25 cellular contexts compared by ENCODE assay signal in genomic region chrX:18461431-18461830, GRCh38. TPM values are rescaled to one million over a fixed set of nuclear protein-coding genes. Genes with fewer than 3 reads are reported as not detected.
A peak's percentile ranks its signal among the peaks of the same experiment; 100 is the strongest.
DNase-seq lines count a peak whose midpoint lies in the region; ATAC-seq, FAIRE-seq and TF ChIP-seq lines count a peak whose summit lies in the region.
"Had no signal": no experiment of that assay in that cellular context is flagged by ENCODE, and none has a peak within 500 bp of the region (broad histone marks: within the 10 kb centered on the region; RNA-seq: fewer than 3 reads in every experiment).

No MANE protein-coding gene starts in this region.

- CTCF ChIA-PET in H1 (lab: Charles Lee; ENCODE audit: partially characterized antibody) = no interaction called here

- H3K4me1 Mint-ChIP-seq in activated T-cell treated with anti-CD3 and anti-CD28 coated beads, Interleukin-2, amount 50 U/mL, for 72 hours (ENCODE audit: low read depth) = no peaks in the 10 kb centered on the region

- no peak overlapping the region for H2BK120ac ChIP-seq in H1 (replicated peaks; ENCODE audit: low read depth, low read length)

- H3K4me1 ChIP-seq in HUES6 (ENCODE audit: control insufficient read depth, insufficient read depth, low read length) (peaks cover 14% of the 10 kb centered on the region), H1 (replicated peaks in 1 of 4; ENCODE audit: control insufficient read depth in 3 of 4, insufficient read depth in 4 of 4, low read length in 3 of 4) (no peaks in the 10 kb centered on the region), aorta (ENCODE audit: control insufficient read depth in 1 of 2, insufficient read depth in 2 of 2, low read length in 2 of 2) (no peaks in the 10 kb centered on the region)
- H3K4me1 ChIP-seq: BLaER1, Caco-2, HAP-1, Peyer's patch, SJSA1 had no signal

- no peak for TF ChIP-seq EP300 in H1 (IDR thresholded peaks at IDR 0.05; ENCODE audit: borderline replicate concordance in 1 of 2, low read depth in 2 of 2, low read length in 2 of 2)

- H3K27ac ChIP-seq in HUES6 (ENCODE audit: low read depth, low read length) = peak overlapping the region; percentile 62
- H3K27ac ChIP-seq in H1 (ENCODE audit: low read depth, low read length) = no peak overlapping the region
- no peak overlapping the region for H3K27ac ChIP-seq in aorta (ENCODE audit: low read depth in 1 of 2, low read length in 2 of 2)
- H3K27ac ChIP-seq: BLaER1, HL-60, KMS-11, Peyer's patch, SJSA1 had no signal

- no peak for TF ChIP-seq POLR2A in H1 (IDR thresholded peaks at IDR 0.05; ENCODE audit: control extremely low read depth in 1 of 2, low read depth in 2 of 2, low read length in 2 of 2)

- no peak overlapping the region for H3K27ac Mint-ChIP-seq in activated T-cell treated with anti-CD3 and anti-CD28 coated beads, Interleukin-2, amount 50 U/mL, for 72 hours
- H3K27ac Mint-ChIP-seq: CD4-positive, alpha-beta T cell had no signal

- no peaks in the 10 kb centered on the region for H3K9me3 ChIP-seq in HUES6 (ENCODE audit: control insufficient read depth, insufficient read depth, low read depth, low read length)
- no peaks in the 10 kb centered on the region for H3K9me3 ChIP-seq in H1 (ENCODE audit: insufficient read depth in 2 of 2, low read depth in 1 of 2, low read length in 1 of 2)
- H3K9me3 ChIP-seq in aorta (ENCODE audit: control insufficient read depth, low read length) = no peaks in the 10 kb centered on the region
- H3K9me3 ChIP-seq: BLaER1, Caco-2, HAP-1, Peyer's patch, SJSA1 had no signal

- no peak overlapping the region for H3K14ac ChIP-seq in H1 (ENCODE audit: insufficient read length)

- H3K56ac ChIP-seq in H1 (replicated peaks; ENCODE audit: insufficient read length, low read depth, low read length) = no peak overlapping the region

- no peak overlapping the region for H3K4me2 ChIP-seq in H1 (ENCODE audit: insufficient read depth in 1 of 2, low read depth in 2 of 2, low read length in 2 of 2)
- H3K4me2 ChIP-seq: BLaER1, KMS-11 had no signal

- no peaks in the 10 kb centered on the region for H3K27me3 Mint-ChIP-seq in activated T-cell treated with anti-CD3 and anti-CD28 coated beads, Interleukin-2, amount 50 U/mL, for 72 hours (ENCODE audit: low read depth)
- H3K27me3 Mint-ChIP-seq: CD4-positive, alpha-beta T cell had no signal

- H2BK5ac ChIP-seq in H1 (ENCODE audit: low read depth, low read length) = no peak overlapping the region

- no peak overlapping the region for H3K4me3 Mint-ChIP-seq in activated T-cell treated with anti-CD3 and anti-CD28 coated beads, Interleukin-2, amount 50 U/mL, for 72 hours
- H3K4me3 Mint-ChIP-seq: CD4-positive, alpha-beta T cell had no signal

- no peak overlapping the region for H2AFZ ChIP-seq in H1 (ENCODE audit: low read length)

- H4K20me1 ChIP-seq in H1 (replicated peaks in 1 of 2; ENCODE audit: control insufficient read depth in 1 of 2, insufficient read depth in 2 of 2, low read length in 2 of 2) = no peaks in the 10 kb centered on the region
- H4K20me1 ChIP-seq: BLaER1 had no signal

- TF ChIP-seq CTCF in H1 (IDR thresholded peaks at IDR 0.05; ENCODE audit: control extremely low read depth in 1 of 3, insufficient read depth in 1 of 3, low read depth in 1 of 3, low read length in 3 of 3) (no peak), GM20000 (IDR thresholded peaks at IDR 0.05; ENCODE audit: extremely low read depth, missing control alignments) (no peak)

- WGBS in H1 (ENCODE audit: extremely low coverage in 1 of 2, insufficient coverage in 1 of 2, insufficient read length in 1 of 2, insufficient replicate concordance in 2 of 2, low coverage in 1 of 2, low lambda C conversion rate in 2 of 2, missing lambda C conversion rate in 1 of 2), 2 experiments = 58% methylated on average over 1 of the region's 1 CpG; no CpG with 5 or more reads in 1 of the 2 experiments
- 60 to 76% methylated on average over 1 of the region's 1 CpG for WGBS in aorta, 2 donors

- no peak overlapping the region for H3K4me3 ChIP-seq in HUES6 (ENCODE audit: low read depth, low read length)
- no peak overlapping the region for H3K4me3 ChIP-seq in H1 (ENCODE audit: extremely low read depth in 1 of 4, insufficient read depth in 2 of 4, low read depth in 3 of 4, low read length in 4 of 4)
- no peak overlapping the region for H3K4me3 ChIP-seq in aorta (ENCODE audit: low read length in 2 of 2)
- H3K4me3 ChIP-seq: BLaER1, HAP-1, Peyer's patch, SJSA1 had no signal

- peak; percentile 76 for FAIRE-seq in H1 (lab: Jason Lieb, UNC)

- H3K79me2 ChIP-seq in H1 (ENCODE audit: control insufficient read depth in 1 of 2, insufficient read depth in 2 of 2, low read length in 2 of 2) = peaks cover 0 to 37% of the 10 kb centered on the region in 2 experiments; a peak in 2 of 4 replicates

- intact Hi-C loops in aorta (cut with DNase I) = no loop called here

- H3K79me1 ChIP-seq in H1 (ENCODE audit: low read depth, low read length) = no peaks in the 10 kb centered on the region

- no peak overlapping the region for H4K8ac ChIP-seq in H1 (ENCODE audit: extremely low read depth, insufficient read depth, low read length)

- no peak overlapping the region for H3K18ac ChIP-seq in H1 (ENCODE audit: extremely low read depth, low read length)

- H3K27me3 ChIP-seq in HUES6 (ENCODE audit: control insufficient read depth, insufficient read depth, low read length) = no peaks in the 10 kb centered on the region
- no peaks in the 10 kb centered on the region for H3K27me3 ChIP-seq in H1 (replicated peaks in 1 of 4; ENCODE audit: control insufficient read depth in 3 of 4, extremely low read depth in 1 of 4, insufficient read depth in 3 of 4, low read length in 3 of 4)
- no peaks in the 10 kb centered on the region for H3K27me3 ChIP-seq in aorta (ENCODE audit: control insufficient read depth in 1 of 2, insufficient read depth in 2 of 2, low read length in 1 of 2)
- H3K27me3 ChIP-seq: Peyer's patch, SJSA1 had no signal

- no peak overlapping the region for H2BK12ac ChIP-seq in H1 (ENCODE audit: low read depth, low read length)

- no peaks in the 10 kb centered on the region for H3K36me3 ChIP-seq in HUES6 (ENCODE audit: control insufficient read depth, insufficient read depth, low read length)
- H3K36me3 ChIP-seq in H1 (ENCODE audit: control insufficient read depth in 2 of 4, insufficient read depth in 4 of 4, low read length in 3 of 4) = no peaks in the 10 kb centered on the region
- H3K36me3 ChIP-seq in aorta (ENCODE audit: control insufficient read depth in 1 of 2, insufficient read depth in 2 of 2, low read length in 1 of 2) = no peaks in the 10 kb centered on the region
- H3K36me3 ChIP-seq: BLaER1, HAP-1, Peyer's patch, SJSA1 had no signal

- H2BK20ac ChIP-seq in H1 (ENCODE audit: low read length) = no peak overlapping the region

- no peak overlapping the region for H3K4ac ChIP-seq in H1 (replicated peaks; ENCODE audit: insufficient read length, low read depth, low read length)

- no peak for TF ChIP-seq RAD21 in H1 (IDR thresholded peaks at IDR 0.05 in 1 of 2, conservative IDR thresholded peaks at IDR 0.05 in 1 of 2; ENCODE audit: low read depth in 2 of 2, low read length in 2 of 2)

- no peak overlapping the region for H2AK5ac ChIP-seq in H1 (ENCODE audit: low read depth, low read length)

- POLR2A ChIA-PET in H1 (lab: Charles Lee; ENCODE audit: partially characterized antibody) = no interaction called here

- DNase-seq in H1 (ENCODE audit: low read depth in 1 of 2, low spot score in 2 of 2) (no peak), left kidney (ENCODE audit: low read depth, low spot score) (peak; percentile 1), HUDEP-2 (lab: John Stamatoyannopoulos, UW; ENCODE audit: unreplicated experiment in 76 of 76) (no peak), GM20000 (ENCODE audit: low spot score) (no peak), aorta (no peak)
- DNase-seq in activated T-cell treated with anti-CD3 and anti-CD28 coated beads, Interleukin-2, amount 50 U/mL, for 72 hours = no peak
- DNase-seq: ACHN; Caco-2; CD4-positive, alpha-beta T cell; DMS 273 treated with DMSO at 0.1 percent for 48 hours; DMS79 treated with DMSO at 0.1 percent for 48 hours; IMR-90; NCI-H1105; NCI-H146; NCI-H2029; NCI-H226; NCI-H510A treated with DMSO at 0.1 percent for 48 hours; NCI-H774; Peyer's patch had no signal

- no peaks in the 10 kb centered on the region for H3K9me3 Mint-ChIP-seq in activated T-cell treated with anti-CD3 and anti-CD28 coated beads, Interleukin-2, amount 50 U/mL, for 72 hours
- H3K9me3 Mint-ChIP-seq: CD4-positive, alpha-beta T cell had no signal

- H2BK15ac ChIP-seq in H1 (ENCODE audit: low read length) = no peak overlapping the region

- no peak for ATAC-seq in activated T-cell treated with anti-CD3 and anti-CD28 coated beads, Interleukin-2, amount 50 U/mL, for 72 hours (replicated peaks in 1 of 2)
- no peak for ATAC-seq in aorta (ENCODE audit: low FRiP score)

- H3K36me3 Mint-ChIP-seq in activated T-cell treated with anti-CD3 and anti-CD28 coated beads, Interleukin-2, amount 50 U/mL, for 72 hours (ENCODE audit: insufficient read depth in 2 of 2) = no peaks in the 10 kb centered on the region

- H3K23me2 ChIP-seq in H1 (ENCODE audit: low read depth, low read length) = no peaks in the 10 kb centered on the region

- H3K9ac ChIP-seq in HUES6 (ENCODE audit: low read length) (no peak overlapping the region), H1 (replicated peaks in 1 of 4; ENCODE audit: extremely low read depth in 1 of 4, low read depth in 3 of 4, low read length in 3 of 4) (no peak overlapping the region)
- H3K9ac ChIP-seq: BLaER1, KMS-11 had no signal

- no peak overlapping the region for H4K5ac ChIP-seq in H1 (ENCODE audit: insufficient read length, low read depth, low read length)

- no peak overlapping the region for H4K91ac ChIP-seq in H1 (replicated peaks; ENCODE audit: insufficient read length, low read length)

- H3K23ac ChIP-seq in H1 (ENCODE audit: insufficient read length) = no peak overlapping the region

TF ChIP-seq in H1, 55 proteins besides CTCF, POLR2A, EP300 and RAD21 (continues in another document):
- TF ChIP-seq EGR1 (IDR thresholded peaks at IDR 0.05; ENCODE audit: borderline replicate concordance, low read depth, low read length) = no peak
- TF ChIP-seq GTF2F1 (IDR thresholded peaks at IDR 0.05; ENCODE audit: borderline replicate concordance, low read depth, low read length) = no peak
- no peak for TF ChIP-seq RBBP5 (IDR thresholded peaks at IDR 0.05; ENCODE audit: borderline replicate concordance, low read depth, low read length)
- TF ChIP-seq HDAC2 (IDR thresholded peaks at IDR 0.05; ENCODE audit: borderline replicate concordance in 1 of 2, low read depth in 2 of 2, low read length in 2 of 2) = no peak

RNA-seq across cellular contexts. Expression of gene CDKL5, which starts 36.0 kb away (rescaled TPM):
- total RNA-seq in H1 (2021; fragmentation: NEBNext Ultra II Directional; extraction: Animal tissue kit (Norgen Biotek cat#: 25700)) = 15.1 and 15.6 TPM in 2 replicates
- 3.8 and 5.5 TPM in 2 replicates for polyA plus RNA-seq in H1 (2011; rRNA removed)
- polyA plus RNA-seq in H1 (2011; cell fraction: cytosol; rRNA removed) = 5.8 TPM
- 7.3 TPM for polyA plus RNA-seq in H1 (2011; cell fraction: nucleus; rRNA removed)
- polyA plus RNA-seq in H1 (2012, experiment 1 of 2) = 3.2 to 6.7 TPM (median 5.7 TPM) in 4 replicates
- 0.25 TPM for polyA plus RNA-seq in H1 (2012, experiment 2 of 2)
- 4.0 TPM for polyA plus RNA-seq in H1 (2013, experiment 1 of 2)
- 3.8 TPM for polyA plus RNA-seq in H1 (2013, experiment 2 of 2)
- 27.7 and 37.8 TPM in 2 replicates for polyA minus RNA-seq in H1 (2011; rRNA and poly(A)+ RNA removed)
- 10.3 TPM for polyA minus RNA-seq in H1 (2011; cell fraction: cytosol; rRNA and poly(A)+ RNA removed)
- polyA minus RNA-seq in H1 (2011; cell fraction: nucleus; rRNA and poly(A)+ RNA removed) = 21.6 TPM
- total RNA-seq in activated T-cell treated with anti-CD3 and anti-CD28 coated beads, Interleukin-2, amount 50 U/mL, for 72 hours = 1 to 10 TPM; 2.2 to 2.6 TPM
- total RNA-seq in aorta = 10 to 100 TPM; 21.9 to 28.7 TPM
- 1 to 10 TPM; 1.1 to 4.0 TPM for polyA plus RNA-seq in aorta
